In genomic region chr1:28369518-28370219, GRCh38 we compare ENCODE assay signal across 8 cellular contexts. TPM values are rescaled to one million over a fixed set of nuclear protein-coding genes. Genes with fewer than 3 reads are reported as not detected.
DNase-seq lines count a peak whose midpoint lies in the region; ATAC-seq, FAIRE-seq and TF ChIP-seq lines count a peak whose summit lies in the region.

TSS of gene PHACTR4 (plus strand) at chr1:28369740. CDS start at chr1:28407448, 37,708 bp downstream.

- intact Hi-C loops in IMR-90 (cut with micrococcal nuclease) = loop anchor here (1.0 to 2.0 kb wide), 2 partner anchors 15 to 121 kb away; no protein-coding TSS in a partner anchor

- H3K27ac ChIP-seq in IMR-90 (ENCODE audit: insufficient read depth, low read length) = peak within 1 kb of the TSS; percentile 93

- H3K9me3 ChIP-seq in IMR-90 (ENCODE audit: control insufficient read depth, insufficient read depth, low read length) = no peaks in the 10 kb centered on the region

- peak; percentile 76; the same call in 1 of the 2 replicates for TF ChIP-seq POLR2A in IMR-90 (IDR thresholded peaks at IDR 0.05; ENCODE audit: low read depth, low read length)

- H2BK20ac ChIP-seq in IMR-90 (ENCODE audit: low read depth, low read length) = peak within 1 kb of the TSS; percentile 70; the same call in 1 of the 2 replicates

- DNase-seq in D721Med (ENCODE audit: insufficient read length, low spot score) (peak; percentile 92), IMR-90 (peak; percentile 91), OCI-M2 (lab: John Stamatoyannopoulos, UW; ENCODE audit: unreplicated experiment) (peak; percentile 47), activated T-cell treated with anti-CD3 and anti-CD28 coated beads for 48 hours (ENCODE audit: low read depth) (peak; percentile 79), epithelial cell of proximal tubule (ENCODE audit: low read depth) (peak; percentile 50), mucosa of gallbladder (ENCODE audit: low spot score) (peak; percentile 92)
- peak; percentile 76 for DNase-seq in stimulated activated CD8-positive, alpha-beta memory T cell treated with anti-CD3 and anti-CD28 coated beads, Interleukin-4, amount 100 ng/mL, for 24 hours (ENCODE audit: low read depth)

- in situ Hi-C loops in IMR-90 (cut with MboI; ENCODE audit: low sequenced_read_pairs) = loop anchor here (10.0 kb wide), 1 partner anchor 235 kb away; no protein-coding TSS in a partner anchor

- peak within 1 kb of the TSS; percentile 99 for H2AFZ ChIP-seq in IMR-90 (replicated peaks; ENCODE audit: low read length, poor library complexity)

- dilution Hi-C loops in IMR-90 (cut with HindIII; ENCODE audit: low sequenced_read_pairs, unreplicated experiment) = no loop called here

- H2BK5ac ChIP-seq in IMR-90 (ENCODE audit: low read depth, low read length, poor library complexity, severe bottlenecking) = peak within 1 kb of the TSS; percentile 90

- peak within 1 kb of the TSS; percentile 88 to 98 for H4K8ac ChIP-seq in IMR-90 (ENCODE audit: low read depth in 2 of 2, low read length in 2 of 2)

- peak within 1 kb of the TSS; percentile 16; the same call in 1 of the 2 replicates for H2AK5ac ChIP-seq in IMR-90 (ENCODE audit: low read depth, low read length)

- H4K91ac ChIP-seq in IMR-90 (ENCODE audit: insufficient read depth, low read depth, low read length) = peak within 1 kb of the TSS; percentile 94

- peak within 1 kb of the TSS; percentile 85 for H3K23ac ChIP-seq in IMR-90 (ENCODE audit: low read depth, low read length)

- peak within 1 kb of the TSS; percentile 87 for H3K9ac ChIP-seq in IMR-90 (ENCODE audit: low read depth, low read length)

- peak within 1 kb of the TSS; percentile 86 for H2AK9ac ChIP-seq in IMR-90 (replicated peaks; ENCODE audit: low read depth, low read length, poor library complexity)

- peaks cover 15 to 27% of the 10 kb centered on the region in 2 experiments for H3K79me1 ChIP-seq in IMR-90 (ENCODE audit: low read depth in 1 of 2, low read length in 2 of 2)

- CTCF ChIA-PET in IMR-90 (lab: Yijun Ruan, JAX) = interaction anchor here (2.7 kb wide), 1 partner anchor 10 kb away, joined by 11 read pairs; no protein-coding TSS in a partner anchor

- peaks cover 2% of the 10 kb centered on the region; the same call in 1 of the 2 replicates for H3K9me1 ChIP-seq in IMR-90 (ENCODE audit: insufficient read depth, low read length)

- H3K4ac ChIP-seq in IMR-90 (ENCODE audit: low read depth, low read length) = peak within 1 kb of the TSS; percentile 88

- no TSS peak for BruUV-seq in IMR-90 (replicated peaks; lab: Mats Ljungman, UMichigan)

- H4K5ac ChIP-seq in IMR-90 (ENCODE audit: low read depth, low read length) = peak within 1 kb of the TSS; percentile 88

- no peak for FAIRE-seq in D721Med (lab: Jason Lieb, UNC)

- TF ChIP-seq CTCF in D721Med (IDR thresholded peaks at IDR 0.05; ENCODE audit: insufficient read depth, missing control alignments) = no peak
- TF ChIP-seq CTCF in IMR-90 (conservative IDR thresholded peaks at IDR 0.05; ENCODE audit: low read depth, low read length) = no peak
- TF ChIP-seq CTCF in epithelial cell of proximal tubule (conservative IDR thresholded peaks at IDR 0.05; ENCODE audit: low read depth, low read length) = no peak

- peak within 1 kb of the TSS; percentile 53 for H3K18ac ChIP-seq in IMR-90 (ENCODE audit: low read depth, low read length)

- peak within 1 kb of the TSS; percentile 66 for H3K4me3 ChIP-seq in IMR-90 (ENCODE audit: insufficient read depth, low read depth, low read length)
- peak within 1 kb of the TSS; percentile 80 for H3K4me3 ChIP-seq in epithelial cell of proximal tubule (ENCODE audit: low read depth, low read length)

- WGBS in IMR-90 (ENCODE audit: extremely low coverage in 2 of 2, insufficient read length in 1 of 2), 2 experiments = 0% methylated on average over 25 of the region's 60 CpGs; no CpG with 5 or more reads in 1 of the 2 experiments

- no peak for TF ChIP-seq RAD21 in IMR-90 (IDR thresholded peaks at IDR 0.05; ENCODE audit: low read length)

- 0 out of 2 replicates have a peak, but pooled peaks cover 5% of the 10 kb centered on the region for H3K4me1 ChIP-seq in IMR-90 (ENCODE audit: control insufficient read depth, insufficient read depth, low read length)

- peak within 1 kb of the TSS; percentile 94 for H3K56ac ChIP-seq in IMR-90 (ENCODE audit: extremely low read depth, insufficient read depth, low read length)

- no peaks in the 10 kb centered on the region; the same call in 1 of the 2 replicates for H3K36me3 ChIP-seq in IMR-90 (ENCODE audit: control insufficient read depth, insufficient read depth, low read length)

- H3K27me3 ChIP-seq in IMR-90 (ENCODE audit: control insufficient read depth, insufficient read depth, low read length) = no peaks in the 10 kb centered on the region

- peaks cover 3% of the 10 kb centered on the region; the same call in 1 of the 2 replicates for H4K20me1 ChIP-seq in IMR-90 (ENCODE audit: insufficient read depth, low read length)

- H3K14ac ChIP-seq in IMR-90 (replicated peaks; ENCODE audit: low read depth, low read length) = peak within 1 kb of the TSS; percentile 87

- peak; percentile 79 for ATAC-seq in GM21515 (IDR thresholded peaks at IDR 0.05; ENCODE audit: unreplicated experiment)
- peak; percentile 95 for ATAC-seq in IMR-90 (ENCODE audit: low read depth)

- peak within 1 kb of the TSS; percentile 76 for H2BK120ac ChIP-seq in IMR-90 (ENCODE audit: low read depth, low read length)

- POLR2A ChIA-PET in IMR-90 (lab: Charles Lee; ENCODE audit: unreplicated experiment) = interaction anchor here (0.5 to 0.7 kb wide), 3 partner anchors 28 to 256 kb away, joined by 3 to 11 read pairs (median 8); no protein-coding TSS in a partner anchor

- peak within 1 kb of the TSS; percentile 83 for H2BK15ac ChIP-seq in IMR-90 (ENCODE audit: low read depth, low read length)

- H3K4me2 ChIP-seq in IMR-90 (ENCODE audit: low read depth, low read length) = peak within 1 kb of the TSS; percentile 95

TF ChIP-seq in IMR-90, 13 proteins besides CTCF, POLR2A, EP300 and RAD21:
- TF ChIP-seq BHLHE40 (IDR thresholded peaks at IDR 0.05; ENCODE audit: low read depth, low read length) (peak; percentile 30; the same call in 1 of the 2 replicates), USF2 (IDR thresholded peaks at IDR 0.05; ENCODE audit: low read depth, low read length) (no peak), MAZ (IDR thresholded peaks at IDR 0.05; ENCODE audit: borderline replicate concordance, low read depth, low read length) (peak; percentile 91; the same call in 1 of the 2 replicates), ELK1 (IDR thresholded peaks at IDR 0.05; ENCODE audit: borderline replicate concordance, low read depth, low read length) (no peak), NFE2L2 (IDR thresholded peaks at IDR 0.05; ENCODE audit: low read depth, low read length) (no peak), MXI1 (IDR thresholded peaks at IDR 0.05; ENCODE audit: borderline replicate concordance, low read depth, low read length) (no peak; the same call in 1 of the 2 replicates), CHD1 (IDR thresholded peaks at IDR 0.05; ENCODE audit: low read depth, low read length) (no peak), CEBPB (IDR thresholded peaks at IDR 0.05; ENCODE audit: low read depth, low read length) (no peak), FOS (IDR thresholded peaks at IDR 0.05; ENCODE audit: low read depth, low read length) (no peak), MAFK (IDR thresholded peaks at IDR 0.05; ENCODE audit: low read depth, low read length) (no peak)

RNA-seq across cellular contexts. Expression of gene PHACTR4, which starts in this region (rescaled TPM):
- 6.9 and 7.5 TPM in 2 replicates for total RNA-seq in IMR-90 (2012; rRNA removed)
- polyA plus RNA-seq in IMR-90 (2012; rRNA removed) = 13.8 and 15.0 TPM in 2 replicates
- polyA plus RNA-seq in IMR-90 (2012; cell fraction: cytosol; rRNA removed) = 4.2 and 7.4 TPM in 2 replicates
- polyA plus RNA-seq in IMR-90 (2012; cell fraction: nucleus; rRNA removed; ENCODE audit: low replicate concordance) = 6.5 and 21.4 TPM in 2 replicates
- 25.9 and 35.9 TPM in 2 replicates for total RNA-seq in epithelial cell of proximal tubule
- 36.5 TPM for total RNA-seq in mucosa of gallbladder

Comparison
In these comparisons a context has a peak if more than half of its experiments do, and no peak if none do; other contexts are left out.
1. Peak in every context shown above with its lines: DNase-seq, ATAC-seq, H3K4me3 ChIP-seq and H3K27ac ChIP-seq.